In genomic region chr1:59971464-59971911, GRCh38 we compare ENCODE assay signal across 8 cellular contexts. TPM values are rescaled to one million over a fixed set of nuclear protein-coding genes. Genes with fewer than 3 reads are reported as not detected.
A peak's percentile ranks its signal among the peaks of the same experiment; 100 is the strongest.
DNase-seq lines count a peak whose midpoint lies in the region; ATAC-seq and TF ChIP-seq lines count a peak whose summit lies in the region.

No MANE protein-coding gene starts in this region.

- no peaks in the 10 kb centered on the region for H3K36me3 ChIP-seq in testis (ENCODE audit: low read depth, missing control alignments)

- H3K4me1 Mint-ChIP-seq in natural killer cell treated with Interleukin-12 subunit alpha and Interleukin-12 subunit beta and Interleukin-15 and Interleukin-18, amount 100 ng/mL, for 72 hours (ENCODE audit: low read depth in 2 of 2): peaks cover 0 to 2% of the 10 kb centered on the region in 2 donors

- WGBS in testis, 2 donors: 8 to 10% methylated on average over 18 to 19 of the region's 19 CpGs

- no peaks in the 10 kb centered on the region for H3K9me3 Mint-ChIP-seq in natural killer cell treated with Interleukin-12 subunit alpha and Interleukin-12 subunit beta and Interleukin-15 and Interleukin-18, amount 100 ng/mL, for 72 hours

- ATAC-seq in GM18868 (IDR thresholded peaks at IDR 0.05; ENCODE audit: unreplicated experiment) (peak; percentile 77), HG03565 (IDR thresholded peaks at IDR 0.05; ENCODE audit: unreplicated experiment) (peak; percentile 56)
- peak; percentile 49 to 58 for ATAC-seq in natural killer cell treated with Interleukin-12 subunit alpha and Interleukin-12 subunit beta and Interleukin-15 and Interleukin-18, amount 100 ng/mL, for 72 hours

- intact Hi-C loops in testis (cut with DNase I; ENCODE audit: low total_unique reads): no loop called here

- DNase-seq in AG08396 (ENCODE audit: low spot score) (peak; percentile 83), NCI-H82 treated with DMSO at 0.1 percent for 48 hours (lab: John Stamatoyannopoulos, UW; ENCODE audit: unreplicated experiment) (peak; percentile 55), fibroblast of mammary gland (ENCODE audit: low read depth) (peak; percentile 62), testis (peak; percentile 83)
- peak; percentile 81 for DNase-seq in activated CD8-positive, alpha-beta memory T cell treated with anti-CD3 and anti-CD28 coated beads, Interleukin-2, amount 50 U/mL, for 48 hours
- DNase-seq in natural killer cell treated with Interleukin-12 subunit alpha and Interleukin-12 subunit beta and Interleukin-15 and Interleukin-18, amount 100 ng/mL, for 72 hours (ENCODE audit: low spot score): no peak

- H3K27me3 ChIP-seq in testis: no peaks in the 10 kb centered on the region

- H3K4me3 Mint-ChIP-seq in natural killer cell treated with Interleukin-12 subunit alpha and Interleukin-12 subunit beta and Interleukin-15 and Interleukin-18, amount 100 ng/mL, for 72 hours: no peak overlapping the region

- H3K4me3 ChIP-seq in fibroblast of mammary gland (ENCODE audit: control insufficient read depth, low read depth, low read length) (no peak overlapping the region), testis (peak overlapping the region in 1 of 2 donors; percentile 30)

- H3K9me3 ChIP-seq in testis: no peaks in the 10 kb centered on the region

- H3K27ac Mint-ChIP-seq in natural killer cell treated with Interleukin-12 subunit alpha and Interleukin-12 subunit beta and Interleukin-15 and Interleukin-18, amount 100 ng/mL, for 72 hours: no peak overlapping the region

- H3K4me1 ChIP-seq in testis: no peaks in the 10 kb centered on the region

- TF ChIP-seq POLR2A in testis (IDR thresholded peaks at IDR 0.05): no peak

- peaks cover 22 to 23% of the 10 kb centered on the region in 2 donors for H3K27me3 Mint-ChIP-seq in natural killer cell treated with Interleukin-12 subunit alpha and Interleukin-12 subunit beta and Interleukin-15 and Interleukin-18, amount 100 ng/mL, for 72 hours

- H3K27ac ChIP-seq in testis: no peak overlapping the region

- peak; percentile 84 for TF ChIP-seq CTCF in fibroblast of mammary gland (conservative IDR thresholded peaks at IDR 0.05; ENCODE audit: control insufficient read depth, insufficient read depth, low read depth, low read length)
- TF ChIP-seq CTCF in testis (IDR thresholded peaks at IDR 0.05): peak; percentile 80 to 91 (median 84)

- H3K36me3 Mint-ChIP-seq in natural killer cell treated with Interleukin-12 subunit alpha and Interleukin-12 subunit beta and Interleukin-15 and Interleukin-18, amount 100 ng/mL, for 72 hours: no peaks in the 10 kb centered on the region

RNA-seq across cellular contexts. Expression of gene CYP2J2, which starts 44.9 kb away (rescaled TPM):
- total RNA-seq in natural killer cell treated with Interleukin-12 subunit alpha and Interleukin-12 subunit beta and Interleukin-15 and Interleukin-18, amount 100 ng/mL, for 72 hours: not detected
- total RNA-seq in testis: 1 to 10 TPM; 2.7 to 3.1 TPM
- polyA plus RNA-seq in testis (ENCODE audit: insufficient read depth, low read depth, low replicate concordance): 8.1 TPM
